In genomic region chr13:21603531-21604448, GRCh38 we compare ENCODE assay signal across 1 cellular context.
A peak's percentile ranks its signal among the peaks of the same experiment; 100 is the strongest.
TF ChIP-seq lines count a peak whose summit lies in the region.

TSS of gene MICU2 (minus strand) at chr13:21604170. CDS start at chr13:21604148, 22 bp downstream.

TF ChIP-seq in GM12878, 131 proteins besides CTCF, POLR2A, EP300 and RAD21 (continued from another document and continues in another):
- TF ChIP-seq ZNF592 (IDR thresholded peaks at IDR 0.05) (no peak), MTA2 (IDR thresholded peaks at IDR 0.05; ENCODE audit: low read depth) (peak; percentile 44; the same call in 1 of the 2 replicates), SPI1 (IDR thresholded peaks at IDR 0.05; ENCODE audit: borderline replicate concordance, insufficient read depth, low read depth, low read length) (peak; percentile 60; the same call in 1 of the 2 replicates), MEF2B (IDR thresholded peaks at IDR 0.05; ENCODE audit: partially characterized antibody, poor library complexity, severe bottlenecking) (peak; percentile 92), POLR2AphosphoS5 (IDR thresholded peaks at IDR 0.05; ENCODE audit: low read length) (peak; percentile 99), ZNF274 (IDR thresholded peaks at IDR 0.05; ENCODE audit: insufficient read depth, insufficient read length) (no peak), CEBPZ (IDR thresholded peaks at IDR 0.05; ENCODE audit: low read depth, low read length) (no peak), MAX (IDR thresholded peaks at IDR 0.05; ENCODE audit: low read depth, low read length) (no peak), SREBF1 (IDR thresholded peaks at IDR 0.05; ENCODE audit: low read length) (no peak), CBFB (IDR thresholded peaks at IDR 0.05; ENCODE audit: low read depth) (peak; percentile 79; the same call in 1 of the 2 replicates), ZNF24 (IDR thresholded peaks at IDR 0.05) (0 out of 2 replicates have a peak, but pooled peaks have one; percentile 5), ZSCAN29 (IDR thresholded peaks at IDR 0.05) (no peak), CREM (IDR thresholded peaks at IDR 0.05; ENCODE audit: low read depth) (peak; percentile 17; the same call in 1 of the 2 replicates), EZH2 (IDR thresholded peaks at IDR 0.05; ENCODE audit: borderline replicate concordance, control insufficient read depth, low read depth, low read length) (no peak), REST (IDR thresholded peaks at IDR 0.05; ENCODE audit: low read depth, low read length) (no peak), TCF3 (IDR thresholded peaks at IDR 0.05; ENCODE audit: borderline replicate concordance, insufficient read depth, low read depth, low read length) (0 out of 2 replicates have a peak, but pooled peaks have one; percentile 57), RCOR1 (conservative IDR thresholded peaks at IDR 0.05; ENCODE audit: low read depth, low read length) (0 out of 2 replicates have a peak, but pooled peaks have one; percentile 70), CBX3 (IDR thresholded peaks at IDR 0.05; ENCODE audit: borderline replicate concordance, low read depth) (no peak), KAT2A (conservative IDR thresholded peaks at IDR 0.05; ENCODE audit: control insufficient read depth, low read depth, low read length) (no peak), SUZ12 (IDR thresholded peaks at IDR 0.05; ENCODE audit: unreplicated experiment) (no peak), ASH2L (IDR thresholded peaks at IDR 0.05; ENCODE audit: borderline replicate concordance, low read depth) (peak; percentile 58; the same call in 1 of the 2 replicates), HDAC6 (IDR thresholded peaks at IDR 0.05; ENCODE audit: unreplicated experiment) (peak; percentile 88), NR2C1 (IDR thresholded peaks at IDR 0.05) (no peak), NFYA (IDR thresholded peaks at IDR 0.05; ENCODE audit: borderline replicate concordance, low read depth, low read length) (no peak), CUX1 (IDR thresholded peaks at IDR 0.05; ENCODE audit: insufficient replicate concordance, low read depth, low read length) (no peak), CREB1 (IDR thresholded peaks at IDR 0.05; ENCODE audit: low read depth) (peak; percentile 61), CHD4 (IDR thresholded peaks at IDR 0.05) (no peak), HSF1 (IDR thresholded peaks at IDR 0.05; ENCODE audit: low read depth, low read length) (no peak), RELB (IDR thresholded peaks at IDR 0.05; ENCODE audit: low read depth) (peak; percentile 58; the same call in 1 of the 2 replicates), GABPA (IDR thresholded peaks at IDR 0.05; ENCODE audit: low read depth) (no peak), ZNF384 (IDR thresholded peaks at IDR 0.05; ENCODE audit: borderline replicate concordance, low read depth, low read length) (no peak), PAX5 (IDR thresholded peaks at IDR 0.05; ENCODE audit: borderline replicate concordance, low read depth, low read length) (0 out of 2 replicates have a peak, but pooled peaks have one; percentile 24), IKZF2 (IDR thresholded peaks at IDR 0.05) (peak in 1 of 2 experiments; percentile 6; a peak in 1 of 4 replicates), RFX5 (IDR thresholded peaks at IDR 0.05; ENCODE audit: low read depth, low read length) (peak; percentile 29; the same call in 1 of the 2 replicates), MLLT1 (IDR thresholded peaks at IDR 0.05) (peak; percentile 41; the same call in 1 of the 2 replicates), SP1 (IDR thresholded peaks at IDR 0.05; ENCODE audit: low read depth, low read length) (peak; percentile 73), ZNF217 (IDR thresholded peaks at IDR 0.05) (no peak)
